In genomic region chr2:152068226-152068625, GRCh38 we compare ENCODE assay signal across 26 cellular contexts. TPM values are rescaled to one million over a fixed set of nuclear protein-coding genes. Genes with fewer than 3 reads are reported as not detected.
"Had no signal": no experiment of that assay in that cellular context is flagged by ENCODE, and none has a peak within 500 bp of the region (broad histone marks: within the 10 kb centered on the region; RNA-seq: fewer than 3 reads in every experiment).

No MANE protein-coding gene starts in this region.

- H3K36me3 ChIP-seq: lower lobe of right lung, ovary, right atrium auricular region, stomach, thyroid gland, transverse colon, upper lobe of left lung had no signal

- H3K27me3 ChIP-seq: ovary, right atrium auricular region, stomach, testis, thyroid gland, transverse colon, upper lobe of left lung had no signal

- H3K27ac ChIP-seq: lower lobe of right lung, ovary, right atrium auricular region, stomach, testis, thyroid gland, transverse colon had no signal

- DNase-seq: hippocampal formation; kidney glomerular epithelial cell; left cardiac atrium; lower lobe of right lung; mammary epithelial cell; mesenchymal stem cell; naive thymus-derived CD8-positive, alpha-beta T cell; nephron progenitor cell; ovary; stimulated activated CD4-positive, alpha-beta T cell treated with anti-CD3 and anti-CD28 coated beads, Interleukin-12 subunit alpha, Interleukin-12 subunit beta, amount 100 ng/mL, for 4 hours; stimulated activated CD4-positive, alpha-beta T cell treated with anti-CD3 and anti-CD28 coated beads, Interleukin-15, amount 100 ng/mL, for 24 hours; stimulated activated CD4-positive, alpha-beta T cell treated with anti-CD3 and anti-CD28 coated beads, Interleukin-2, amount 100 ng/mL, for 24 hours; stimulated activated CD4-positive, alpha-beta T cell treated with anti-CD3 and anti-CD28 coated beads, Interleukin-4, amount 100 ng/mL, for 1 hour; stimulated activated naive B cell treated with anti-CD40 and anti-IgM and Interleukin-4, amounts not matched to agents 10 μg/mL and 1 μg/mL and 100 μg/mL, for 72 hours; stimulated activated naive CD8-positive, alpha-beta T cell treated with anti-CD3 and anti-CD28 coated beads, Interleukin-15, Interleukin-2, amounts not matched to agents 100 U/mL and 50 U/mL, for 24 hours; stomach; testis; thyroid gland; transverse colon; upper lobe of left lung had no signal

- FAIRE-seq: keratinocyte, urothelium cell line had no signal

- H3K4me3 ChIP-seq: lower lobe of right lung, ovary, right atrium auricular region, skin epidermis, stomach, testis, thyroid gland, transverse colon, upper lobe of left lung had no signal

- H3K4me1 ChIP-seq: right atrium auricular region, testis, thyroid gland, transverse colon had no signal

- ATAC-seq: left cardiac atrium; left lobe of liver; naive thymus-derived CD8-positive, alpha-beta T cell; sciatic nerve; stimulated activated naive B cell treated with anti-CD40 and anti-IgM and Interleukin-4, amounts not matched to agents 10 μg/mL and 1 μg/mL and 100 μg/mL, for 72 hours; stimulated activated naive CD8-positive, alpha-beta T cell treated with anti-CD3 and anti-CD28 coated beads, Interleukin-15, Interleukin-2, amounts not matched to agents 100 U/mL and 50 U/mL, for 24 hours had no signal

- H3K9me3 ChIP-seq: lower lobe of right lung, ovary, right atrium auricular region, stomach, testis, thyroid gland, transverse colon, upper lobe of left lung had no signal

RNA-seq across cellular contexts. Expression of gene CACNB4, which starts 30.6 kb away (rescaled TPM):
- polyA plus RNA-seq: mammary epithelial cell had no signal
